ENCODE assay signal across 1 cellular context in the genomic region with DNA sequence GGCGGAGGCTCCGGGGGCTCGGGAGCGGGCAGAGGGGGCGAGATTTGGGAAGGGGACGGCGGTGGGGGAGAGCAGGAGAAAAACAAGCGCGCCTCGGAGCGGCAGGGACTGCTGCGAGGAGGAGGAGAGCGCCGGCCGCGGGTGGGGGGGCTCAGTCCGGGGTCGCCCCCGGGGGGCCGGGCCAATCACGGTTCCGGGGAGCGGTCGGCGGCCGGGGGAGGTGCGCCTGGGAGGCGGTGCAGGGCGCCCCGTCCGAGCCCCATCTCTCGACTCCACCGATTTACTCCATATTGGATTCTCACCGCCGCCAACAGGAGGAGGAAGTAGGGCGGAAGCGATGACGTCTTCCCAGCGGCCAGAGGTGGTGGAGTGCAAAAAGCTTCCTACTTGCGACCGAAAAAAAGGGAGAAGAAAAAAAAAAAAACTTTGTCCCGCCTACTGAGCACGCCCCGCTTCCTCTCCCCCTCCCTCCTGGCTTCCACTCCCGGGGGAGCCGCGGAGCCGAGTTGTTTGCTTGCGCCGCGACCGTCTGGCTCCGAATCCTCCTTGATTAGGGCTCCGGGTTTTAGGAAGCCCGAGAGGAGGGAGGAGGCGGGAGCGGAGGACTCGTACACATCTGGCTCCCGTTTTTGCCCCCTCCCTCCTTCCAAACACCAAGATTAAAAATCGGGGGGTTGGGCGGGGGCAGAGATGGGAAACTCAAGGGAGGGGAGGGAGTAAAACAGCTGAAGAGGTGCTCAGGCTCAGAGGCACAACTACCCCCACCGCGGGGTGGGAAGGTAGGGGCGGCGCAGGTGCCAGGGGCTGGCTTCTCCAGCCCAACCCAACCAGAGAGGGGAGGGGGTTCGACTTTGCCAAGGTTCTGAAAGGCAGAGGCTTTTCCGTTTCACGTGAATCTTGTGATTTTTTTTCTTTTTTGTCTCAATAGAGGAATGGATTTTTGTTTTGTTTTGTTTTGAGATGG.
A peak's percentile ranks its signal among the peaks of the same experiment; 100 is the strongest.
TF ChIP-seq lines count a peak whose summit lies in the region.

TSS of gene SPRED2 (minus strand) at position 373 of the 964 bp plus-strand sequence. CDS start 612 bp downstream, outside the sequence.

TF ChIP-seq in HepG2, 621 proteins besides CTCF, POLR2A, EP300 and RAD21 (continued from another document and continues in another):
- TF ChIP-seq, protein P1, sequence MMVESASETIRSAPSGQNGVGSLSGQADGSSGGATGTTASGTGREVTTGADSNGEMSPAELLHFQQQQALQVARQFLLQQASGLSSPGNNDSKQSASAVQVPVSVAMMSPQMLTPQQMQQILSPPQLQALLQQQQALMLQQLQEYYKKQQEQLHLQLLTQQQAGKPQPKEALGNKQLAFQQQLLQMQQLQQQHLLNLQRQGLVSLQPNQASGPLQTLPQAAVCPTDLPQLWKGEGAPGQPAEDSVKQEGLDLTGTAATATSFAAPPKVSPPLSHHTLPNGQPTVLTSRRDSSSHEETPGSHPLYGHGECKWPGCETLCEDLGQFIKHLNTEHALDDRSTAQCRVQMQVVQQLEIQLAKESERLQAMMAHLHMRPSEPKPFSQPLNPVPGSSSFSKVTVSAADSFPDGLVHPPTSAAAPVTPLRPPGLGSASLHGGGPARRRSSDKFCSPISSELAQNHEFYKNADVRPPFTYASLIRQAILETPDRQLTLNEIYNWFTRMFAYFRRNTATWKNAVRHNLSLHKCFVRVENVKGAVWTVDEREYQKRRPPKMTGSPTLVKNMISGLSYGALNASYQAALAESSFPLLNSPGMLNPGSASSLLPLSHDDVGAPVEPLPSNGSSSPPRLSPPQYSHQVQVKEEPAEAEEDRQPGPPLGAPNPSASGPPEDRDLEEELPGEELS (CRISPR knock-in tag; IDR thresholded peaks at IDR 0.05) = peak; percentile 90
- TF ChIP-seq NCOA2 (CRISPR knock-in tag; IDR thresholded peaks at IDR 0.05) (peak; percentile 80), HES4 (CRISPR knock-in tag; IDR thresholded peaks at IDR 0.05; ENCODE audit: borderline replicate concordance) (no peak), PHF5A (CRISPR knock-in tag; IDR thresholded peaks at IDR 0.05; ENCODE audit: low read depth, unreplicated experiment) (peak; percentile 89), SP4 (CRISPR knock-in tag; IDR thresholded peaks at IDR 0.05) (peak; percentile 78; the same call in 1 of the 2 replicates), HNRNPL (IDR thresholded peaks at IDR 0.05; ENCODE audit: low read depth, low read length) (peak; percentile 87), ARID4A (CRISPR knock-in tag; IDR thresholded peaks at IDR 0.05; ENCODE audit: borderline replicate concordance) (peak; percentile 80; the same call in 1 of the 2 replicates), PLRG1 (conservative IDR thresholded peaks at IDR 0.05) (no peak), KMT2A (CRISPR knock-in tag; IDR thresholded peaks at IDR 0.05) (peak; percentile 95), ZNF713 (CRISPR knock-in tag; IDR thresholded peaks at IDR 0.05) (no peak), SMC3 (IDR thresholded peaks at IDR 0.05; ENCODE audit: low read length) (no peak; the same call in 1 of the 2 replicates), ERF (CRISPR knock-in tag; IDR thresholded peaks at IDR 0.05) (peak; percentile 95; the same call in 1 of the 2 replicates), PRPF4 (IDR thresholded peaks at IDR 0.05; ENCODE audit: low read depth, low read length, poor library complexity, severe bottlenecking) (peak; percentile 55), NR2F2 (IDR thresholded peaks at IDR 0.05; ENCODE audit: borderline replicate concordance, low read depth) (peak; percentile 69), TBP (CRISPR knock-in tag; IDR thresholded peaks at IDR 0.05) (no peak), RAD51 (IDR thresholded peaks at IDR 0.05; ENCODE audit: borderline replicate concordance) (no peak), HNF4A (CRISPR knock-in tag; IDR thresholded peaks at IDR 0.05) (no peak; the same call in 1 of the 2 replicates), FOSL1 (CRISPR knock-in tag; IDR thresholded peaks at IDR 0.05; ENCODE audit: borderline replicate concordance) (no peak), HMGA1 (CRISPR knock-in tag; conservative IDR thresholded peaks at IDR 0.05) (no peak), ZNF510 (CRISPR knock-in tag; IDR thresholded peaks at IDR 0.05; ENCODE audit: low read depth) (peak; percentile 91; the same call in 1 of the 2 replicates), ISX (CRISPR knock-in tag; conservative IDR thresholded peaks at IDR 0.05) (no peak), NR0B2 (CRISPR knock-in tag; IDR thresholded peaks at IDR 0.05) (no peak), KDM6A (CRISPR knock-in tag; IDR thresholded peaks at IDR 0.05; ENCODE audit: low read depth) (peak; percentile 36; the same call in 1 of the 2 replicates), ZNF264 (CRISPR knock-in tag; IDR thresholded peaks at IDR 0.05) (no peak; the same call in 1 of the 2 replicates), ZNF441 (CRISPR knock-in tag; IDR thresholded peaks at IDR 0.05; ENCODE audit: borderline replicate concordance) (peak; percentile 67; the same call in 1 of the 2 replicates), ZBTB26 (CRISPR knock-in tag; IDR thresholded peaks at IDR 0.05; ENCODE audit: borderline replicate concordance) (0 out of 2 replicates have a peak, but pooled peaks have one; percentile 60), ZNF547 (CRISPR knock-in tag; IDR thresholded peaks at IDR 0.05) (peak; percentile 56; the same call in 1 of the 2 replicates), SSRP1 (CRISPR knock-in tag; IDR thresholded peaks at IDR 0.05) (no peak), KLF9 (CRISPR knock-in tag; IDR thresholded peaks at IDR 0.05; ENCODE audit: low read depth) (peak; percentile 71; the same call in 1 of the 2 replicates), KDM2A (CRISPR knock-in tag; IDR thresholded peaks at IDR 0.05; ENCODE audit: borderline replicate concordance, low read depth) (peak; percentile 99), SRY (CRISPR knock-in tag; IDR thresholded peaks at IDR 0.05) (no peak), ZNF207 (IDR thresholded peaks at IDR 0.05; ENCODE audit: borderline replicate concordance) (no peak), NR2F1 (CRISPR knock-in tag; IDR thresholded peaks at IDR 0.05) (0 out of 4 replicates have a peak, but pooled peaks of 1 of the 2 experiments have one; percentile 40), ZNF253 (CRISPR knock-in tag; IDR thresholded peaks at IDR 0.05; ENCODE audit: borderline replicate concordance) (0 out of 2 replicates have a peak, but pooled peaks have one; percentile 7), SMAD1 (CRISPR knock-in tag; IDR thresholded peaks at IDR 0.05; ENCODE audit: borderline replicate concordance, low read depth) (no peak), ZNF775 (CRISPR knock-in tag; IDR thresholded peaks at IDR 0.05; ENCODE audit: borderline replicate concordance) (0 out of 2 replicates have a peak, but pooled peaks have one; percentile 81), FOXM1 (CRISPR knock-in tag; IDR thresholded peaks at IDR 0.05) (no peak), RCOR2 (CRISPR knock-in tag; IDR thresholded peaks at IDR 0.05) (peak; percentile 73; the same call in 1 of the 2 replicates), ZNF766 (CRISPR knock-in tag; IDR thresholded peaks at IDR 0.05; ENCODE audit: borderline replicate concordance) (no peak; the same call in 1 of the 2 replicates), RELA (CRISPR knock-in tag; IDR thresholded peaks at IDR 0.05) (no peak), ZNF382 (CRISPR knock-in tag; IDR thresholded peaks at IDR 0.05; ENCODE audit: borderline replicate concordance) (no peak), SP5 (CRISPR knock-in tag; IDR thresholded peaks at IDR 0.05; ENCODE audit: borderline replicate concordance, low read depth) (peak; percentile 90), FLYWCH1 (CRISPR knock-in tag; IDR thresholded peaks at IDR 0.05) (no peak), MEF2D (CRISPR knock-in tag; IDR thresholded peaks at IDR 0.05) (peak; percentile 68; the same call in 1 of the 2 replicates), CHD4 (IDR thresholded peaks at IDR 0.05; ENCODE audit: borderline replicate concordance, low read length) (no peak), ZNF598 (CRISPR knock-in tag; IDR thresholded peaks at IDR 0.05; ENCODE audit: borderline replicate concordance) (0 out of 2 replicates have a peak, but pooled peaks have one; percentile 26), ZNF703 (CRISPR knock-in tag; IDR thresholded peaks at IDR 0.05; ENCODE audit: borderline replicate concordance) (no peak)
- TF ChIP-seq, protein P2, sequence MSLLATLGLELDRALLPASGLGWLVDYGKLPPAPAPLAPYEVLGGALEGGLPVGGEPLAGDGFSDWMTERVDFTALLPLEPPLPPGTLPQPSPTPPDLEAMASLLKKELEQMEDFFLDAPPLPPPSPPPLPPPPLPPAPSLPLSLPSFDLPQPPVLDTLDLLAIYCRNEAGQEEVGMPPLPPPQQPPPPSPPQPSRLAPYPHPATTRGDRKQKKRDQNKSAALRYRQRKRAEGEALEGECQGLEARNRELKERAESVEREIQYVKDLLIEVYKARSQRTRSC (CRISPR knock-in tag; IDR thresholded peaks at IDR 0.05; ENCODE audit: low read depth) = peak; percentile 66; the same call in 1 of the 2 replicates
- TF ChIP-seq, protein P3, sequence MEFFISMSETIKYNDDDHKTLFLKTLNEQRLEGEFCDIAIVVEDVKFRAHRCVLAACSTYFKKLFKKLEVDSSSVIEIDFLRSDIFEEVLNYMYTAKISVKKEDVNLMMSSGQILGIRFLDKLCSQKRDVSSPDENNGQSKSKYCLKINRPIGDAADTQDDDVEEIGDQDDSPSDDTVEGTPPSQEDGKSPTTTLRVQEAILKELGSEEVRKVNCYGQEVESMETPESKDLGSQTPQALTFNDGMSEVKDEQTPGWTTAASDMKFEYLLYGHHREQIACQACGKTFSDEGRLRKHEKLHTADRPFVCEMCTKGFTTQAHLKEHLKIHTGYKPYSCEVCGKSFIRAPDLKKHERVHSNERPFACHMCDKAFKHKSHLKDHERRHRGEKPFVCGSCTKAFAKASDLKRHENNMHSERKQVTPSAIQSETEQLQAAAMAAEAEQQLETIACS (CRISPR knock-in tag; IDR thresholded peaks at IDR 0.05) = peak; percentile 54
- TF ChIP-seq, protein P4, sequence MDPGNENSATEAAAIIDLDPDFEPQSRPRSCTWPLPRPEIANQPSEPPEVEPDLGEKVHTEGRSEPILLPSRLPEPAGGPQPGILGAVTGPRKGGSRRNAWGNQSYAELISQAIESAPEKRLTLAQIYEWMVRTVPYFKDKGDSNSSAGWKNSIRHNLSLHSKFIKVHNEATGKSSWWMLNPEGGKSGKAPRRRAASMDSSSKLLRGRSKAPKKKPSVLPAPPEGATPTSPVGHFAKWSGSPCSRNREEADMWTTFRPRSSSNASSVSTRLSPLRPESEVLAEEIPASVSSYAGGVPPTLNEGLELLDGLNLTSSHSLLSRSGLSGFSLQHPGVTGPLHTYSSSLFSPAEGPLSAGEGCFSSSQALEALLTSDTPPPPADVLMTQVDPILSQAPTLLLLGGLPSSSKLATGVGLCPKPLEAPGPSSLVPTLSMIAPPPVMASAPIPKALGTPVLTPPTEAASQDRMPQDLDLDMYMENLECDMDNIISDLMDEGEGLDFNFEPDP (CRISPR knock-in tag; conservative IDR thresholded peaks at IDR 0.05) = no peak
- TF ChIP-seq, protein P5, sequence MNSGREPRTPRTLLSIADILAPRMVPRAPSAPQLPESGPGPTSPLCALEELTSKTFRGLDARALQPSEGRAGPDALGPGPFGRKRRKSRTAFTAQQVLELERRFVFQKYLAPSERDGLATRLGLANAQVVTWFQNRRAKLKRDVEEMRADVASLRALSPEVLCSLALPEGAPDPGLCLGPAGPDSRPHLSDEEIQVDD (CRISPR knock-in tag; IDR thresholded peaks at IDR 0.05; ENCODE audit: borderline replicate concordance) = no peak
- TF ChIP-seq, protein P6, sequence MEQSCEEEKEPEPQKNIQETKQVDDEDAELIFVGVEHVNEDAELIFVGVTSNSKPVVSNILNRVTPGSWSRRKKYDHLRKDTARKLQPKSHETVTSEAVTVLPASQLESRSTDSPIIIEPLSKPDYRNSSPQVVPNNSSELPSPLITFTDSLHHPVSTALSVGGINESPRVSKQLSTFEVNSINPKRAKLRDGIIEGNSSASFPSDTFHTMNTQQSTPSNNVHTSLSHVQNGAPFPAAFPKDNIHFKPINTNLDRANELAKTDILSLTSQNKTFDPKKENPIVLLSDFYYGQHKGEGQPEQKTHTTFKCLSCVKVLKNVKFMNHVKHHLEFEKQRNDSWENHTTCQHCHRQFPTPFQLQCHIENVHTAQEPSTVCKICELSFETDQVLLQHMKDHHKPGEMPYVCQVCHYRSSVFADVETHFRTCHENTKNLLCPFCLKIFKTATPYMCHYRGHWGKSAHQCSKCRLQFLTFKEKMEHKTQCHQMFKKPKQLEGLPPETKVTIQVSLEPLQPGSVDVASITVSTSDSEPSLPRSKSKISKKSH (CRISPR knock-in tag; IDR thresholded peaks at IDR 0.05; ENCODE audit: borderline replicate concordance) = no peak
